ENCODE assay signal across 22 cellular contexts in the genomic region with DNA sequence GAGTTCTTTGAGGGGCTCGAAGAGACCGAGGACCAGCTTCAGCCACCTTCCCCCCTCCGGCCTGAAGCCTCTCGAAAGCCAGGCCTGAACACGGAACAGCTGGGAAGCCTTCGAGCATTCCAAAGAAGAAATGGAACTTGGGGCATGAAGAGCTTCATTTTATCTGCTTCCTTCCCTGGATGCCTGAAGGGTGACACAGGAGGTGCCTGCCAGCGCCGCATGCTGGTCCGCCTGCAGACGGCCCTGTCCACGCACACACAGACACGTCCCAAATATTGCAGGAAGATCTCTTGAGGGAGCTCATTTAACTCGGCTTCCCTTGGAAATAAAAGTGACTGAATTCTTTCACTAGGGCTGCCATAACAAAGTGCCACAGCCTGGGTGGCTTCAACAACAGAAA.
"Had no signal": no experiment of that assay in that cellular context is flagged by ENCODE, and none has a peak within 500 bp of the region (broad histone marks: within the 10 kb centered on the region; RNA-seq: fewer than 3 reads in every experiment).

No MANE protein-coding gene starts in this region.

- H3K9me3 ChIP-seq: neutrophil, thyroid gland had no signal

- H3K4me1 ChIP-seq: foreskin keratinocyte had no signal

- H3K4me3 ChIP-seq: cardiac muscle cell, hepatocyte, thyroid gland had no signal

- H3K79me2 ChIP-seq: hepatocyte had no signal

- H3K36me3 ChIP-seq: cardiac muscle cell, neutrophil, thyroid gland had no signal

- ATAC-seq: effector memory CD8-positive, alpha-beta T cell; foreskin keratinocyte; left lobe of liver had no signal

- H2AFZ ChIP-seq: hepatocyte had no signal

- H3K27ac Mint-ChIP-seq: activated naive CD8-positive, alpha-beta T cell treated with anti-CD3 and anti-CD28 coated beads for 36 hours; effector memory CD8-positive, alpha-beta T cell; T-helper 2 cell treated with Interferon-gamma antibody and Interleukin-4, amounts not matched to agents 5 μg/mL and 100 μg/mL, for 36 hours had no signal

- H3K27me3 ChIP-seq: cardiac muscle cell, foreskin keratinocyte, hepatocyte, neutrophil, thyroid gland had no signal

- H3K27me3 Mint-ChIP-seq: activated naive CD8-positive, alpha-beta T cell treated with anti-CD3 and anti-CD28 coated beads for 36 hours; effector memory CD8-positive, alpha-beta T cell; naive B cell had no signal

- DNase-seq: activated CD4-positive, alpha-beta T cell treated with anti-CD3 and anti-CD28 coated beads, Interleukin-2, amount 50 U/mL, for 4 hours; activated naive CD4-positive, alpha-beta T cell; activated naive CD8-positive, alpha-beta T cell treated with anti-CD3 and anti-CD28 coated beads for 36 hours; amniotic stem cell; dermis blood vessel endothelial cell; effector memory CD8-positive, alpha-beta T cell; mammary epithelial cell; naive B cell; retina; stimulated activated CD4-positive, alpha-beta T cell treated with anti-CD3 and anti-CD28 coated beads, Interleukin-12 subunit alpha, Interleukin-12 subunit beta, amount 100 ng/mL, for 4 hours; stimulated activated CD4-positive, alpha-beta T cell treated with anti-CD3 and anti-CD28 coated beads, Interleukin-1b, Interleukin-23, amount 100 ng/mL, for 48 hours; stimulated activated CD8-positive, alpha-beta memory T cell treated with anti-CD3 and anti-CD28 coated beads, Interleukin-4, amount 100 ng/mL, for 48 hours; stimulated activated naive CD4-positive, alpha-beta T cell treated with Interleukin-2 at 50 U/mL for 16 hours; thyroid gland had no signal

- H3K9me3 Mint-ChIP-seq: activated naive CD8-positive, alpha-beta T cell treated with anti-CD3 and anti-CD28 coated beads for 36 hours; effector memory CD8-positive, alpha-beta T cell; naive B cell; T-helper 2 cell treated with Interferon-gamma antibody and Interleukin-4, amounts not matched to agents 5 μg/mL and 100 μg/mL, for 36 hours had no signal

- H3K4me2 ChIP-seq: hepatocyte had no signal

- H3K4me3 Mint-ChIP-seq: activated naive CD8-positive, alpha-beta T cell treated with anti-CD3 and anti-CD28 coated beads for 36 hours; activated T-helper 1 cell treated with anti-CD3 and anti-CD28 coated beads, Interleukin-12 subunit alpha, Interleukin-12 subunit beta, Interleukin-2, Interleukin-4 antibody, amounts not matched to agents 30 ng/mL and 10 ng/mL and 1 ng/mL, durations not matched to agents 14 hours and 24 hours and 36 hours; effector memory CD8-positive, alpha-beta T cell; naive B cell; T-helper 2 cell treated with Interferon-gamma antibody and Interleukin-4, amounts not matched to agents 5 μg/mL and 100 μg/mL, for 36 hours had no signal

- H3K36me3 Mint-ChIP-seq: activated naive CD8-positive, alpha-beta T cell treated with anti-CD3 and anti-CD28 coated beads for 36 hours; naive B cell had no signal

- H3K27ac ChIP-seq: cardiac muscle cell, epithelial cell of prostate, foreskin keratinocyte, hepatocyte, neutrophil, thyroid gland had no signal
